ENCODE assay signal across 9 cellular contexts in genomic region chr2:143730155-143730949, GRCh38.
DNase-seq lines count a peak whose midpoint lies in the region; ATAC-seq and TF ChIP-seq lines count a peak whose summit lies in the region.
"Had no signal": no experiment of that assay in that cellular context is flagged by ENCODE, and none has a peak within 500 bp of the region (broad histone marks: within the 10 kb centered on the region; RNA-seq: fewer than 3 reads in every experiment).

No MANE protein-coding gene starts in this region.

- H3K36me3 Mint-ChIP-seq in activated T-helper 17 cell treated with anti-CD3 and anti-CD28 coated beads, Interleukin-2, amount 50 U/mL, for 72 hours (ENCODE audit: low read depth): peaks cover 60% of the 10 kb centered on the region
- H3K36me3 Mint-ChIP-seq in Calu3 (ENCODE audit: insufficient read depth, unreplicated experiment): no peaks in the 10 kb centered on the region

- no peaks in the 10 kb centered on the region for H3K9me3 Mint-ChIP-seq in activated T-helper 17 cell treated with anti-CD3 and anti-CD28 coated beads, Interleukin-2, amount 50 U/mL, for 72 hours
- no peaks in the 10 kb centered on the region for H3K9me3 Mint-ChIP-seq in Calu3 (ENCODE audit: low read depth, unreplicated experiment)

- no TSS peak for BruUV-seq in Calu3 (replicated peaks; lab: Mats Ljungman, UMichigan)

- H3K4me1 Mint-ChIP-seq in activated T-helper 17 cell treated with anti-CD3 and anti-CD28 coated beads, Interleukin-2, amount 50 U/mL, for 72 hours: peaks cover 50% of the 10 kb centered on the region
- H3K4me1 Mint-ChIP-seq in Calu3 (ENCODE audit: low read depth, unreplicated experiment): peaks cover 17% of the 10 kb centered on the region

- intact Hi-C loops in Calu3 (cut with micrococcal nuclease; ENCODE audit: unreplicated experiment): no loop called here

- DNase-seq in Daoy (ENCODE audit: low read depth): peak; percentile 49
- no peak for DNase-seq in Calu3
- DNase-seq in activated gamma-delta T cell treated with Interleukin-2 at 50 U/mL for 16 hours: no peak
- DNase-seq in hepatic stellate cell (ENCODE audit: low spot score): no peak
- DNase-seq in NCI-H446 treated with DMSO at 0.1 percent for 48 hours (lab: John Stamatoyannopoulos, UW): no peak

- peak overlapping the region; percentile 84 for H3K27ac Mint-ChIP-seq in activated T-helper 17 cell treated with anti-CD3 and anti-CD28 coated beads, Interleukin-2, amount 50 U/mL, for 72 hours
- no peak overlapping the region for H3K27ac Mint-ChIP-seq in Calu3 (ENCODE audit: unreplicated experiment)

- ATAC-seq in GM19452 (IDR thresholded peaks at IDR 0.05; ENCODE audit: unreplicated experiment) (peak; percentile 81), HG03378 (IDR thresholded peaks at IDR 0.05; ENCODE audit: unreplicated experiment) (peak; percentile 87)
- peak; percentile 90 for ATAC-seq in activated T-helper 17 cell treated with anti-CD3 and anti-CD28 coated beads, Interleukin-2, amount 50 U/mL, for 72 hours (replicated peaks)
- ATAC-seq: HCT116 had no signal

- H3K4me3 Mint-ChIP-seq in activated T-helper 17 cell treated with anti-CD3 and anti-CD28 coated beads, Interleukin-2, amount 50 U/mL, for 72 hours: peak overlapping the region; percentile 78
- H3K4me3 Mint-ChIP-seq in Calu3 (ENCODE audit: low read depth, unreplicated experiment): no peak overlapping the region

- TF ChIP-seq CTCF in Calu3 (IDR thresholded peaks at IDR 0.05; ENCODE audit: unreplicated experiment): no peak

- CTCF ChIA-PET in Calu3 (lab: Charles Lee): no interaction called here

- no peaks in the 10 kb centered on the region for H3K27me3 Mint-ChIP-seq in activated T-helper 17 cell treated with anti-CD3 and anti-CD28 coated beads, Interleukin-2, amount 50 U/mL, for 72 hours
- H3K27me3 Mint-ChIP-seq in Calu3 (ENCODE audit: unreplicated experiment): no peaks in the 10 kb centered on the region
